Comparison of ENCODE assay signal across 2 cellular contexts in the genomic region with DNA sequence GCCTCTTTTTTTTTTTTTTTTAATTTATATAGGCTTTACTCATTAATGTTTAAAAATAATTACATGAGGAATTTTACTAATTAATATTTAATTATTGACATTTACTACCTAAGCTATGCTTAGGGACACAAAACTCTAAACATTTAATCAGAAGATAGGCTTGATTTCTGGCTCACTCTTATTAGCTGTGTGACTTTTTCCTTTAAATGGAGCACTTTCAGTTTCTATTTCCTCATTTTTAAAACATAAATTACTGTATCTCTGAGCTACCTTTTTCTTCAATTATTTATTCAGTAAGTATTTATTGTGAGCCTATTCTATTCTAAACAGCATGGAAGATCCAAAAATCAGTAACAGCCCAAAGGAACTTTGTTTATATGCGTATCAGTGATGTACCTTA.
TF ChIP-seq lines count a peak whose summit lies in the region.

No MANE protein-coding gene starts in this region.

TF ChIP-seq in IMR-90, 13 proteins besides CTCF, POLR2A, EP300 and RAD21:
- TF ChIP-seq MAZ (IDR thresholded peaks at IDR 0.05; ENCODE audit: borderline replicate concordance, low read depth, low read length) (no peak), CHD1 (IDR thresholded peaks at IDR 0.05; ENCODE audit: low read depth, low read length) (no peak), RCOR1 (IDR thresholded peaks at IDR 0.05; ENCODE audit: insufficient replicate concordance, low read length) (no peak), RFX5 (IDR thresholded peaks at IDR 0.05; ENCODE audit: low read depth, low read length) (no peak), MXI1 (IDR thresholded peaks at IDR 0.05; ENCODE audit: borderline replicate concordance, low read depth, low read length) (no peak), MAFK (IDR thresholded peaks at IDR 0.05; ENCODE audit: low read depth, low read length) (no peak), SMC3 (IDR thresholded peaks at IDR 0.05; ENCODE audit: low read depth, low read length) (no peak), NFE2L2 (IDR thresholded peaks at IDR 0.05; ENCODE audit: low read depth, low read length) (no peak), CEBPB (IDR thresholded peaks at IDR 0.05; ENCODE audit: low read depth, low read length) (no peak), BHLHE40 (IDR thresholded peaks at IDR 0.05; ENCODE audit: low read depth, low read length) (no peak), FOS (IDR thresholded peaks at IDR 0.05; ENCODE audit: low read depth, low read length) (no peak)
- TF ChIP-seq, protein P1, sequence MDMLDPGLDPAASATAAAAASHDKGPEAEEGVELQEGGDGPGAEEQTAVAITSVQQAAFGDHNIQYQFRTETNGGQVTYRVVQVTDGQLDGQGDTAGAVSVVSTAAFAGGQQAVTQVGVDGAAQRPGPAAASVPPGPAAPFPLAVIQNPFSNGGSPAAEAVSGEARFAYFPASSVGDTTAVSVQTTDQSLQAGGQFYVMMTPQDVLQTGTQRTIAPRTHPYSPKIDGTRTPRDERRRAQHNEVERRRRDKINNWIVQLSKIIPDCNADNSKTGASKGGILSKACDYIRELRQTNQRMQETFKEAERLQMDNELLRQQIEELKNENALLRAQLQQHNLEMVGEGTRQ (IDR thresholded peaks at IDR 0.05; ENCODE audit: low read depth, low read length) = no peak
- TF ChIP-seq, protein P2, sequence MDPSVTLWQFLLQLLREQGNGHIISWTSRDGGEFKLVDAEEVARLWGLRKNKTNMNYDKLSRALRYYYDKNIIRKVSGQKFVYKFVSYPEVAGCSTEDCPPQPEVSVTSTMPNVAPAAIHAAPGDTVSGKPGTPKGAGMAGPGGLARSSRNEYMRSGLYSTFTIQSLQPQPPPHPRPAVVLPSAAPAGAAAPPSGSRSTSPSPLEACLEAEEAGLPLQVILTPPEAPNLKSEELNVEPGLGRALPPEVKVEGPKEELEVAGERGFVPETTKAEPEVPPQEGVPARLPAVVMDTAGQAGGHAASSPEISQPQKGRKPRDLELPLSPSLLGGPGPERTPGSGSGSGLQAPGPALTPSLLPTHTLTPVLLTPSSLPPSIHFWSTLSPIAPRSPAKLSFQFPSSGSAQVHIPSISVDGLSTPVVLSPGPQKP (IDR thresholded peaks at IDR 0.05; ENCODE audit: borderline replicate concordance, low read depth, low read length) = no peak

TF ChIP-seq in K562, 482 proteins besides CTCF, POLR2A, EP300 and RAD21:
- TF ChIP-seq HMGXB4 (CRISPR knock-in tag; IDR thresholded peaks at IDR 0.05) (no peak), TEAD1 (CRISPR knock-in tag; IDR thresholded peaks at IDR 0.05) (no peak), ZBTB2 (IDR thresholded peaks at IDR 0.05) (no peak), NRF1 (conservative IDR thresholded peaks at IDR 0.05 in 1 of 2, IDR thresholded peaks at IDR 0.05 in 1 of 2) (no peak), JUNB (CRISPR knock-in tag; conservative IDR thresholded peaks at IDR 0.05) (no peak), MXI1 (IDR thresholded peaks at IDR 0.05; ENCODE audit: low read depth, low read length) (no peak), ZNF785 (CRISPR knock-in tag; IDR thresholded peaks at IDR 0.05) (no peak), TCF7 (IDR thresholded peaks at IDR 0.05; ENCODE audit: borderline replicate concordance) (no peak), EHMT2 (IDR thresholded peaks at IDR 0.05) (no peak), L3MBTL2 (IDR thresholded peaks at IDR 0.05) (no peak), ETV1 (tag; conservative IDR thresholded peaks at IDR 0.05; ENCODE audit: low read depth) (no peak), HDAC3 (IDR thresholded peaks at IDR 0.05; ENCODE audit: borderline replicate concordance, partially characterized antibody) (no peak), ZNF507 (tag; conservative IDR thresholded peaks at IDR 0.05) (no peak), PATZ1 (CRISPR knock-in tag; IDR thresholded peaks at IDR 0.05; ENCODE audit: borderline replicate concordance) (no peak), KLF16 (IDR thresholded peaks at IDR 0.05) (no peak)
- TF ChIP-seq, protein P3, sequence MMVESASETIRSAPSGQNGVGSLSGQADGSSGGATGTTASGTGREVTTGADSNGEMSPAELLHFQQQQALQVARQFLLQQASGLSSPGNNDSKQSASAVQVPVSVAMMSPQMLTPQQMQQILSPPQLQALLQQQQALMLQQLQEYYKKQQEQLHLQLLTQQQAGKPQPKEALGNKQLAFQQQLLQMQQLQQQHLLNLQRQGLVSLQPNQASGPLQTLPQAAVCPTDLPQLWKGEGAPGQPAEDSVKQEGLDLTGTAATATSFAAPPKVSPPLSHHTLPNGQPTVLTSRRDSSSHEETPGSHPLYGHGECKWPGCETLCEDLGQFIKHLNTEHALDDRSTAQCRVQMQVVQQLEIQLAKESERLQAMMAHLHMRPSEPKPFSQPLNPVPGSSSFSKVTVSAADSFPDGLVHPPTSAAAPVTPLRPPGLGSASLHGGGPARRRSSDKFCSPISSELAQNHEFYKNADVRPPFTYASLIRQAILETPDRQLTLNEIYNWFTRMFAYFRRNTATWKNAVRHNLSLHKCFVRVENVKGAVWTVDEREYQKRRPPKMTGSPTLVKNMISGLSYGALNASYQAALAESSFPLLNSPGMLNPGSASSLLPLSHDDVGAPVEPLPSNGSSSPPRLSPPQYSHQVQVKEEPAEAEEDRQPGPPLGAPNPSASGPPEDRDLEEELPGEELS (CRISPR knock-in tag; IDR thresholded peaks at IDR 0.05; ENCODE audit: borderline replicate concordance) = no peak
